8 cellular contexts compared by ENCODE assay signal in the genomic region with DNA sequence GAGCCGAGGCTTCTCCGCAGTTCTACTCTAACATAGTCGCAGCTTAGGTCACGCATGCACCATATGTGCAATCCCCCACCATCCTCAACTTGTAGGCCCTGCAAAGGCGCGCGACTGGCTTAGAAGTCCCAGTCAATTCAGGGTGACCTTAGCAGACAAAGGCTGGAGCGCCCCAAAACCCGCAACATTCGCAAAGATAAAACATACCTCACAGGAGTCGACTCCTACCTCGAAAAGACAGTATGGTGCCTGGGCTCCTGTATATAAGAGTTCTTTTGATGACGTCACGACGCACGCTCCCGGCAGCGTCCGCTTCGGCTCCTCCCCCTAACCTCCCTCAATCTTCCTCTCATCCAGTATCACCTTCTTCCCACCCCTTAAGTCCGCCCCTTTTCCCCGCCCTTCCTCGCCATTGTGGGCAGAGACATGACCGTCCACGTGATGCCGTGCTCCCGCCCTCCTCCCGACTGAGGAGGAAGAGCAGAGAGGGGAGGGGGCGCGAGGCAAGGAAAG. TPM values are rescaled to one million over a fixed set of nuclear protein-coding genes. Genes with fewer than 3 reads are reported as not detected.
DNase-seq lines count a peak whose midpoint lies in the region; ATAC-seq, FAIRE-seq and TF ChIP-seq lines count a peak whose summit lies in the region.

A gene (minus strand): TSS at position 237 of the 513 bp plus-strand sequence.

- peaks cover 14 to 27% of the 10 kb centered on the region in 2 donors for H3K4me1 ChIP-seq in kidney (ENCODE audit: control insufficient read depth in 1 of 2, insufficient read depth in 1 of 2, low read depth in 1 of 2, low read length in 2 of 2)

- no peaks in the 10 kb centered on the region for H3K27me3 Mint-ChIP-seq in chondrocyte (ENCODE audit: low read depth)

- peaks cover 58% of the 10 kb centered on the region for H3K4me1 Mint-ChIP-seq in chondrocyte (ENCODE audit: low read depth)

- peaks cover 27 to 44% of the 10 kb centered on the region in 2 donors for H3K36me3 ChIP-seq in kidney (ENCODE audit: control insufficient read depth in 1 of 2, insufficient read depth in 2 of 2, low read length in 2 of 2)

- peak within 1 kb of the TSS; percentile 91 for H3K4me3 Mint-ChIP-seq in chondrocyte (ENCODE audit: unreplicated experiment)

- DNase-seq in AG09309 (ENCODE audit: low read depth) (peak; percentile 98), NCI-H446 treated with DMSO at 0.1 percent for 48 hours (lab: John Stamatoyannopoulos, UW) (peak; percentile 99), chondrocyte (ENCODE audit: low spot score) (peak; percentile 100), kidney (peak; percentile 100)
- peak; percentile 100 for DNase-seq in stimulated activated CD4-positive, alpha-beta T cell treated with anti-CD3 and anti-CD28 coated beads, Interleukin-15, amount 100 ng/mL, for 24 hours

- H3K9me3 ChIP-seq in kidney (ENCODE audit: control insufficient read depth in 1 of 2, low read length in 2 of 2) = no peaks in the 10 kb centered on the region

- H3K27ac ChIP-seq in kidney (ENCODE audit: low read depth in 2 of 2, low read length in 2 of 2) = peak within 1 kb of the TSS; percentile 97 to 98

- H3K27ac Mint-ChIP-seq in chondrocyte (ENCODE audit: unreplicated experiment) = peak within 1 kb of the TSS; percentile 98

- peak within 1 kb of the TSS; percentile 75 for H3K4me3 ChIP-seq in AG09309 (ENCODE audit: control insufficient read depth, low read depth, low read length)
- peak within 1 kb of the TSS; percentile 92 to 99 for H3K4me3 ChIP-seq in kidney (ENCODE audit: low read length in 2 of 2)

- ATAC-seq in GM19023 (IDR thresholded peaks at IDR 0.05; ENCODE audit: unreplicated experiment) (peak; percentile 67), HG03280 (IDR thresholded peaks at IDR 0.05; ENCODE audit: unreplicated experiment) (peak; percentile 76)
- peak; percentile 75 to 78 for ATAC-seq in activated CD4-positive, CD25-positive, alpha-beta regulatory T cell treated with anti-CD3 and anti-CD28 coated beads, Interleukin-2, amount 50 U/mL, for 24 hours

- H3K36me3 Mint-ChIP-seq in chondrocyte (ENCODE audit: low read depth) = peaks cover 37% of the 10 kb centered on the region

- TF ChIP-seq CTCF in AG09309 (IDR thresholded peaks at IDR 0.05; ENCODE audit: control insufficient read depth, insufficient read depth, low read depth, low read length, missing control alignments) = no peak
- TF ChIP-seq CTCF in chondrocyte (IDR thresholded peaks at IDR 0.05) = no peak
- no peak for TF ChIP-seq CTCF in kidney (IDR thresholded peaks at IDR 0.05; ENCODE audit: borderline replicate concordance, extremely low read depth, insufficient read depth)

- intact Hi-C loops in kidney (cut with DNase I) = no loop called here

- H3K9ac ChIP-seq in kidney (ENCODE audit: low read length in 2 of 2) = peak within 1 kb of the TSS; percentile 91 to 92

- no peaks in the 10 kb centered on the region for H3K9me3 Mint-ChIP-seq in chondrocyte (ENCODE audit: low read depth)

- peak; percentile 89 for FAIRE-seq in kidney (lab: Jason Lieb, UNC)

RNA-seq across cellular contexts. Expression of the gene that starts here (rescaled TPM):
- total RNA-seq in chondrocyte = 190 to 340 TPM (median 307 TPM) in 3 replicates
- total RNA-seq in kidney = 275 TPM
- 239 TPM for polyA plus RNA-seq in kidney (ENCODE audit: insufficient read depth, low read depth, low replicate concordance)

Comparison
In these comparisons a context has a peak if more than half of its experiments do, and no peak if none do; other contexts are left out.
1. Peak in every context shown above with its lines: DNase-seq, ATAC-seq, H3K4me3 ChIP-seq and H3K27ac ChIP-seq.